13 cellular contexts compared by ENCODE assay signal in the genomic region with DNA sequence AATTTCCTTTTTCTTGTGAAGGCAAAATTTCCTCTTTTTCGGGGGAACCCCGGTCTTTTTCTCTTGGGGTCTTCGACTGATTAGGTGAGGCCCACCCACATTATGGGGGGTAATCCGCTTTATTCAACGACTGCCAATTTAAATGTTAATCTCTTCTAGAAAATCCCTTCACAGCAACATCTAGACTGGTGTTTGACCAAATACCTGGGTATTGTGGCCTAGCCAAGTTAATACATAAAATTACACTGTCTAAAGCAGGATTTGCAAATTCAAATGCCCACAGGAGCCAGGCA.
DNase-seq lines count a peak whose midpoint lies in the region; ATAC-seq, FAIRE-seq and TF ChIP-seq lines count a peak whose summit lies in the region.
"Had no signal": no experiment of that assay in that cellular context is flagged by ENCODE, and none has a peak within 500 bp of the region (broad histone marks: within the 10 kb centered on the region; RNA-seq: fewer than 3 reads in every experiment).

No MANE protein-coding gene starts in this region.

- no peak overlapping the region for H3K27ac Mint-ChIP-seq in CD4-positive, CD25-positive, alpha-beta regulatory T cell
- H3K27ac Mint-ChIP-seq in CD8-positive, alpha-beta T cell = peak overlapping the region; percentile 73

- no peaks in the 10 kb centered on the region for H3K27me3 ChIP-seq in CD4-positive, CD25-positive, alpha-beta regulatory T cell (ENCODE audit: control insufficient read depth, insufficient read depth, low read length)
- no peaks in the 10 kb centered on the region for H3K27me3 ChIP-seq in CD8-positive, alpha-beta T cell (ENCODE audit: insufficient read depth, low read length)
- no peaks in the 10 kb centered on the region for H3K27me3 ChIP-seq in K562 (ENCODE audit: control insufficient read depth in 2 of 2, insufficient read depth in 2 of 2, low read length in 2 of 2)
- no peaks in the 10 kb centered on the region for H3K27me3 ChIP-seq in parathyroid adenoma (ENCODE audit: control insufficient read depth, insufficient read depth, low read length)

- CTCF ChIA-PET in CD8-positive, alpha-beta T cell (lab: Charles Lee) = interaction anchor here (1.2 to 3.1 kb wide), 2 partner anchors 28 to 180 kb away, joined by 3 to 10 read pairs; no protein-coding TSS in a partner anchor
- CTCF ChIA-PET in K562 (lab: Yijun Ruan, JAX; ENCODE audit: low intra/inter-chr PET ratio) = no interaction called here

- H3K4me1 Mint-ChIP-seq in CD4-positive, CD25-positive, alpha-beta regulatory T cell = peaks cover 52 to 85% (median 68%) of the 10 kb centered on the region in 4 donors
- peaks cover 79% of the 10 kb centered on the region for H3K4me1 Mint-ChIP-seq in CD8-positive, alpha-beta T cell (ENCODE audit: low read depth)

- H3K4me3 ChIP-seq in CD4-positive, CD25-positive, alpha-beta regulatory T cell (ENCODE audit: low read depth, low read length) = no peak overlapping the region
- H3K4me3 ChIP-seq in CD8-positive, alpha-beta T cell (ENCODE audit: low read depth, low read length) = no peak overlapping the region
- H3K4me3 ChIP-seq in K562 = no peak overlapping the region
- H3K4me3 ChIP-seq in parathyroid adenoma (ENCODE audit: low read depth, low read length) = no peak overlapping the region
- H3K4me3 ChIP-seq: GM23248 had no signal

- no peak overlapping the region for H3K4me3 Mint-ChIP-seq in CD4-positive, CD25-positive, alpha-beta regulatory T cell
- H3K4me3 Mint-ChIP-seq in CD8-positive, alpha-beta T cell = no peak overlapping the region
- H3K4me3 Mint-ChIP-seq: H9 had no signal

- no peaks in the 10 kb centered on the region for H4K20me1 ChIP-seq in K562 (replicated peaks; ENCODE audit: control insufficient read depth, insufficient read depth, low read length)

- peaks cover 10% of the 10 kb centered on the region for H3K4me1 ChIP-seq in CD4-positive, CD25-positive, alpha-beta regulatory T cell (ENCODE audit: control insufficient read depth, insufficient read depth, low read length, poor library complexity, severe bottlenecking)
- H3K4me1 ChIP-seq in CD8-positive, alpha-beta T cell (ENCODE audit: insufficient read depth, low read length) = peaks cover 21% of the 10 kb centered on the region
- no peaks in the 10 kb centered on the region for H3K4me1 ChIP-seq in K562 (replicated peaks in 1 of 2; ENCODE audit: control insufficient read depth in 2 of 2, insufficient read depth in 2 of 2, low read length in 2 of 2)
- peaks cover 14% of the 10 kb centered on the region for H3K4me1 ChIP-seq in parathyroid adenoma

- no peak for FAIRE-seq in K562 (lab: Jason Lieb, UNC)
- FAIRE-seq: A204.1, GM12891 had no signal

- no peak for TF ChIP-seq RAD21 in K562 (CRISPR knock-in tag; conservative IDR thresholded peaks at IDR 0.05 in 1 of 2, IDR thresholded peaks at IDR 0.05 in 1 of 2)

- POLR2A ChIA-PET in CD8-positive, alpha-beta T cell (lab: Charles Lee) = interaction anchor here (2.5 kb wide), 1 partner anchor 134 kb away, joined by 7 read pairs; no protein-coding TSS in a partner anchor
- POLR2A ChIA-PET in K562 (lab: Yijun Ruan, JAX) = no interaction called here

- no peaks in the 10 kb centered on the region for H3K27me3 Mint-ChIP-seq in CD4-positive, CD25-positive, alpha-beta regulatory T cell
- no peaks in the 10 kb centered on the region for H3K27me3 Mint-ChIP-seq in CD8-positive, alpha-beta T cell (ENCODE audit: low read depth)

- BruUV-seq in K562 (replicated peaks; lab: Mats Ljungman, UMichigan) = no TSS peak

- H3K79me2 ChIP-seq in K562 (ENCODE audit: control insufficient read depth, insufficient read depth, low read length) (no peaks in the 10 kb centered on the region), parathyroid adenoma (peaks cover 59% of the 10 kb centered on the region)

- H3K9me3 ChIP-seq in CD4-positive, CD25-positive, alpha-beta regulatory T cell (ENCODE audit: control insufficient read depth in 2 of 2, low read length in 2 of 2) = no peaks in the 10 kb centered on the region
- no peaks in the 10 kb centered on the region for H3K9me3 ChIP-seq in CD8-positive, alpha-beta T cell (ENCODE audit: low read length)
- no peaks in the 10 kb centered on the region for H3K9me3 ChIP-seq in K562 (replicated peaks; ENCODE audit: control insufficient read depth, insufficient read depth, low read depth, low read length)
- no peaks in the 10 kb centered on the region for H3K9me3 ChIP-seq in parathyroid adenoma (ENCODE audit: control insufficient read depth, low read length)

- no peak for TF ChIP-seq POLR2A in K562 (conservative IDR thresholded peaks at IDR 0.05)

- H3K4me2 ChIP-seq in K562 (ENCODE audit: insufficient read depth, low read length) (no peak overlapping the region), parathyroid adenoma (ENCODE audit: low read length) (peak overlapping the region; percentile 43)

- H3K9me1 ChIP-seq in K562 (ENCODE audit: control insufficient read depth, insufficient read depth, low read length) = no peaks in the 10 kb centered on the region

- intact Hi-C loops in CD8-positive, alpha-beta T cell (cut with DNase I, micrococcal nuclease) = no loop called here
- intact Hi-C loops in K562 (cut with micrococcal nuclease) = no loop called here

- no peak for ATAC-seq in CD4-positive, CD25-positive, alpha-beta regulatory T cell (ENCODE audit: low read depth in 2 of 2)
- ATAC-seq in CD8-positive, alpha-beta T cell = no peak
- no peak for ATAC-seq in K562

- H3K36me3 Mint-ChIP-seq in CD4-positive, CD25-positive, alpha-beta regulatory T cell = peaks cover 59% of the 10 kb centered on the region
- peaks cover 54% of the 10 kb centered on the region for H3K36me3 Mint-ChIP-seq in CD8-positive, alpha-beta T cell

- H3K9me3 Mint-ChIP-seq in CD4-positive, CD25-positive, alpha-beta regulatory T cell = peaks cover 0 to 5% (median 2%) of the 10 kb centered on the region in 7 donors
- peaks cover 16% of the 10 kb centered on the region for H3K9me3 Mint-ChIP-seq in CD8-positive, alpha-beta T cell
- H3K9me3 Mint-ChIP-seq: H9 had no signal

- 3% methylated on average over 5 of the region's 5 CpGs for WGBS in K562 (ENCODE audit: insufficient coverage, low coverage, missing lambda C conversion rate)

- DNase-seq in CD4-positive, CD25-positive, alpha-beta regulatory T cell = no peak
- no peak for DNase-seq in CD8-positive, alpha-beta T cell
- DNase-seq in K562 (ENCODE audit: extremely low read depth in 1 of 4, low spot score in 3 of 4) (no peak), NCI-H774 (lab: John Stamatoyannopoulos, UW) (no peak), NCI-H524 treated with DMSO at 0.1 percent for 48 hours (lab: John Stamatoyannopoulos, UW) (no peak), CD1c-positive myeloid dendritic cell (ENCODE audit: extremely low spot score) (no peak)
- DNase-seq: DMS79, GM23248, H9, IMR-90 had no signal

- TF ChIP-seq EP300 in K562 (IDR thresholded peaks at IDR 0.05; ENCODE audit: low read length) = no peak

- no peak for TF ChIP-seq CTCF in CD8-positive, alpha-beta T cell (IDR thresholded peaks at IDR 0.05)
- no peak for TF ChIP-seq CTCF in K562 (IDR thresholded peaks at IDR 0.05 in 2 of 3, conservative IDR thresholded peaks at IDR 0.05 in 1 of 3; ENCODE audit: insufficient read depth in 2 of 3, low read depth in 1 of 3, low read length in 3 of 3)
- no peak for TF ChIP-seq CTCF in parathyroid adenoma (IDR thresholded peaks at IDR 0.05)

- no peak overlapping the region for H2AFZ ChIP-seq in K562 (ENCODE audit: low read depth, low read length)
- H2AFZ ChIP-seq in parathyroid adenoma = no peak overlapping the region
- H2AFZ ChIP-seq: GM23248 had no signal

- in situ Hi-C loops in K562 (cut with MboI) = no loop called here

- peak overlapping the region; percentile 8 for H3K27ac ChIP-seq in CD4-positive, CD25-positive, alpha-beta regulatory T cell (ENCODE audit: insufficient read depth, low read length, poor library complexity, severe bottlenecking)
- H3K27ac ChIP-seq in CD8-positive, alpha-beta T cell (ENCODE audit: low read depth, low read length) = no peak overlapping the region
- H3K27ac ChIP-seq in K562 (ENCODE audit: extremely low read depth, low read depth, low read length) (no peak overlapping the region), parathyroid adenoma (peak overlapping the region; percentile 1)
- H3K27ac ChIP-seq: GM23248 had no signal

- H3K9ac ChIP-seq in K562 (ENCODE audit: insufficient read depth in 1 of 2, low read depth in 2 of 2, low read length in 2 of 2) (no peak overlapping the region), parathyroid adenoma (no peak overlapping the region)
- H3K9ac ChIP-seq: GM23248 had no signal

- peaks cover 2% of the 10 kb centered on the region for H3K36me3 ChIP-seq in CD4-positive, CD25-positive, alpha-beta regulatory T cell (ENCODE audit: control insufficient read depth, insufficient read depth, low read length)
- H3K36me3 ChIP-seq in CD8-positive, alpha-beta T cell (ENCODE audit: insufficient read depth, low read length) = no peaks in the 10 kb centered on the region
- H3K36me3 ChIP-seq in K562 (ENCODE audit: control insufficient read depth, insufficient read depth, low read length) (no peaks in the 10 kb centered on the region), parathyroid adenoma (ENCODE audit: control insufficient read depth, insufficient read depth, low read length) (no peaks in the 10 kb centered on the region)

TF ChIP-seq in K562, 482 proteins besides CTCF, POLR2A, EP300 and RAD21:
- TF ChIP-seq IFI16 (CRISPR knock-in tag; IDR thresholded peaks at IDR 0.05) (no peak), ZNF134 (CRISPR knock-in tag; conservative IDR thresholded peaks at IDR 0.05) (peak; percentile 97), RBM25 (IDR thresholded peaks at IDR 0.05; ENCODE audit: low read depth, low read length, severe bottlenecking) (peak; percentile 20)

Comparison
In these comparisons a context has a peak if more than half of its experiments do, and no peak if none do; other contexts are left out.
1. H3K27ac ChIP-seq: peak in CD4-positive, CD25-positive, alpha-beta regulatory T cell (single experiment) and parathyroid adenoma (single experiment); none in CD8-positive, alpha-beta T cell (single experiment) and K562 (single experiment).